In the genomic region with DNA sequence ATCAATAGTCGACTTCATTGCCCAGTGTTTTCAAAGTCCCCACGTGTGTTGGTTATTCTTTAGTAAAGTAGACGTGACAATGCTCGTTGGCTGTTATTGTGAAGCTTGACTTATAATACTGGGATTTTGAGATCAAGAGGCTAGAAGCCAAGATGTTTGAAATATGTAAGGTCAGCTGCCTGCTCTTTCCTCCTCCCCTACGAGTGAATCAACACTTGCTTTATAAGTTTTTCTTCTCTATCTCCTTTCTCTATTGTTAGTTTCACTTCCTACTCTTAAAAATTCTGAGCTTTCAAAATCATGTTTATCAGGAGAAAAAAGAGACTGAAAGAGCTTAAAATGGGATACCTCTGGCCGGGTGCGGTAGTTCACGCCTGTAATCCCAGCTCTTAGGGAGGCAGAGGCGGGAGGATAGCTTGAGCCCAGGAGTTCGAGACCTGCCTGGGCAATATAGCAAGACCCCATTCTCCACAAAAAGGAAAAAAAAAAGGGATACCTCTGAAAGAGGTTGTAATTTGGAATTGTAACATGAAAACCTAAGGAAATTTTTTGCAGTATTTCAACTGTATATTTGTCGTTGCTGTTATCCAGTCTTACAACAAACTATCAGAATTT, we compare ENCODE assay signal across 16 cellular contexts.
DNase-seq lines count a peak whose midpoint lies in the region; ATAC-seq and TF ChIP-seq lines count a peak whose summit lies in the region.
"Had no signal": no experiment of that assay in that cellular context is flagged by ENCODE, and none has a peak within 500 bp of the region (broad histone marks: within the 10 kb centered on the region; RNA-seq: fewer than 3 reads in every experiment).

No MANE protein-coding gene starts in this region.

- peaks cover 16 to 28% (median 24%) of the 10 kb centered on the region in 11 experiments for H3K9me3 ChIP-seq in BLaER1 treated with 17β-estradiol and CSF1 and Interleukin-3, amounts not matched to agents 10 nM and 100 nM (replicated peaks in 1 of 11)
- no peaks in the 10 kb centered on the region; the same call in 1 of the 2 replicates for H3K9me3 ChIP-seq in SU-DHL-6 (ENCODE audit: insufficient read depth, low read length)
- H3K9me3 ChIP-seq: gastroesophageal sphincter had no signal

- no peaks in the 10 kb centered on the region for H3K27me3 ChIP-seq in BLaER1 treated with 17β-estradiol and CSF1 and Interleukin-3, amounts not matched to agents 10 nM and 100 nM
- no peaks in the 10 kb centered on the region for H3K27me3 ChIP-seq in SU-DHL-6 (ENCODE audit: low read length)
- H3K27me3 ChIP-seq: cardiac muscle cell, gastroesophageal sphincter, SJCRH30 had no signal

- H3K4me3 Mint-ChIP-seq in IgD-negative memory B cell = peak overlapping the region; percentile 13 to 89 (median 73)

- H3K4me2 ChIP-seq in BLaER1 treated with 17β-estradiol and CSF1 and Interleukin-3, amounts not matched to agents 10 nM and 100 nM = peak overlapping the region in 9 of 11 experiments; percentile 5 to 79 (median 49); a peak in 12 of 22 replicates
- H3K4me2 ChIP-seq in SU-DHL-6 (ENCODE audit: low read depth, low read length, poor library complexity, severe bottlenecking) = peak overlapping the region; percentile 23

- TF ChIP-seq CTCF in SU-DHL-6 (IDR thresholded peaks at IDR 0.05; ENCODE audit: insufficient read depth, low read length, poor library complexity, severe bottlenecking) = no peak

- H3K9me3 Mint-ChIP-seq in IgD-negative memory B cell = peaks cover 0 to 5% (median 2%) of the 10 kb centered on the region in 3 donors

- H3K27me3 Mint-ChIP-seq in IgD-negative memory B cell = no peaks in the 10 kb centered on the region

- peak overlapping the region in 5 of 11 experiments; percentile 6 to 57 (median 55); a peak in 7 of 22 replicates for H3K27ac ChIP-seq in BLaER1 treated with 17β-estradiol and CSF1 and Interleukin-3, amounts not matched to agents 10 nM and 100 nM
- H3K27ac ChIP-seq in SU-DHL-6 (ENCODE audit: low read depth, low read length) = peak overlapping the region; percentile 10; the same call in 1 of the 2 replicates
- H3K27ac ChIP-seq: gastroesophageal sphincter, SJCRH30 had no signal

- H3K36me3 ChIP-seq in BLaER1 treated with 17β-estradiol and CSF1 and Interleukin-3, amounts not matched to agents 10 nM and 100 nM = peaks cover 14 to 54% (median 44%) of the 10 kb centered on the region in 11 experiments
- H3K36me3 ChIP-seq in SU-DHL-6 (ENCODE audit: low read length) = peaks cover 14% of the 10 kb centered on the region; the same call in 1 of the 2 replicates
- H3K36me3 ChIP-seq: cardiac muscle cell, SJCRH30 had no signal

- 0 out of 2 replicates have a peak, but pooled peaks cover 3% of the 10 kb centered on the region for H3F3A ChIP-seq in SU-DHL-6 (ENCODE audit: insufficient read depth)

- no peak for ATAC-seq in GM18517 (IDR thresholded peaks at IDR 0.05; ENCODE audit: unreplicated experiment)
- ATAC-seq: gastroesophageal sphincter had no signal

- H3K4me3 ChIP-seq in BLaER1 treated with 17β-estradiol and CSF1 and Interleukin-3, amounts not matched to agents 10 nM and 100 nM = no peak overlapping the region
- H3K4me3 ChIP-seq in SU-DHL-6 (ENCODE audit: insufficient read depth, low read length, poor library complexity, severe bottlenecking) = no peak overlapping the region
- H3K4me3 ChIP-seq: cardiac muscle cell, gastroesophageal sphincter, SJCRH30 had no signal

- H2AFZ ChIP-seq in SU-DHL-6 (ENCODE audit: low read depth, low read length, severe bottlenecking) = no peak overlapping the region

- peaks cover 16 to 26% (median 19%) of the 10 kb centered on the region in 10 experiments; a peak in 19 of 20 replicates for H3K4me1 ChIP-seq in BLaER1 treated with 17β-estradiol and CSF1 and Interleukin-3, amounts not matched to agents 10 nM and 100 nM
- H3K4me1 ChIP-seq: SJCRH30 had no signal

- no peaks in the 10 kb centered on the region for H4K20me1 ChIP-seq in BLaER1 treated with 17β-estradiol and CSF1 and Interleukin-3, amounts not matched to agents 10 nM and 100 nM
- no peaks in the 10 kb centered on the region for H4K20me1 ChIP-seq in SU-DHL-6 (ENCODE audit: low read depth, low read length)

- peak overlapping the region in 3 of 11 experiments; percentile 25 to 37 (median 28); a peak in 4 of 22 replicates for H3K9ac ChIP-seq in BLaER1 treated with 17β-estradiol and CSF1 and Interleukin-3, amounts not matched to agents 10 nM and 100 nM
- H3K9ac ChIP-seq in SU-DHL-6 (ENCODE audit: low read length) = no peak overlapping the region

- DNase-seq in iris pigment epithelial cell (ENCODE audit: low read depth) (peak; percentile 45), glomerular visceral epithelial cell (ENCODE audit: extremely low spot score) (no peak), NCI-H1105 treated with DMSO at 0.1 percent for 48 hours (lab: John Stamatoyannopoulos, UW) (no peak), hypothalamus (lab: John Stamatoyannopoulos, UW) (no peak)
- DNase-seq: activated naive CD4-positive, alpha-beta T cell treated with Interleukin-2 at 50 U/mL for 16 hours; kidney glomerular epithelial cell; NCI-H1930; posterior cingulate gyrus; SJCRH30; stimulated activated CD4-positive, alpha-beta T cell treated with anti-CD3 and anti-CD28 coated beads, Interleukin-12 subunit alpha, Interleukin-12 subunit beta, amount 100 ng/mL, for 4 hours had no signal

- peaks cover 47% of the 10 kb centered on the region for H3K79me2 ChIP-seq in SU-DHL-6 (ENCODE audit: insufficient read depth, low read length)

- peaks cover 6% of the 10 kb centered on the region for H3K36me3 Mint-ChIP-seq in IgD-negative memory B cell

- H3K4me1 Mint-ChIP-seq in IgD-negative memory B cell = peaks cover 15 to 28% (median 25%) of the 10 kb centered on the region in 3 donors

- no peaks in the 10 kb centered on the region for H3K9me2 ChIP-seq in SU-DHL-6 (replicated peaks; ENCODE audit: insufficient read depth, low read length)

- H3K27ac Mint-ChIP-seq in IgD-negative memory B cell = peak overlapping the region; percentile 22 to 77 (median 63)
